In the genomic region with DNA sequence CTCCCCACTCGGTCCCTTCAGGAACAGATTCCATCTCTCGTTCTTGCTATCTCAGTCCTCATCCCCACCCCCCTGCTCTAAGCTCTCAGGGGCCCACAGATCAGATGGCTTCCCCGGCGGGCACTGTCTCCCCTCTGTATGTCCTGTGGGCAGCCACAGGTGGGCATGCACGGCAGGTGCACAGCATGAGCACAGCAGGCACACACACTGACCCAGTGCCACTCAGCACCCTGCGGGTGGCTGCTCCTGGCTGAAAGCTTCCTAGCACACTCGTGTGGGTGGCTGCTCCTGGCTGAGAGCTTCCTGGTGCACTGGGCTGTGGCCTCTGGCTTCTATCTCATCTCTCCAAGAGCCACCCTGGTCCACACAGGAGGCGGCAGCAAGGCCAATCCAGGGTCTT, we compare ENCODE assay signal across 2 cellular contexts.
TF ChIP-seq lines count a peak whose summit lies in the region.

No MANE protein-coding gene starts in this region.

TF ChIP-seq in HEK293, 187 proteins besides CTCF, POLR2A, EP300 and RAD21:
- TF ChIP-seq ZNF521 (tag by site-specific recombination; IDR thresholded peaks at IDR 0.05) (no peak), ZIC2 (tag by site-specific recombination; IDR thresholded peaks at IDR 0.05) (peak; percentile 85), ZNF266 (tag by site-specific recombination; IDR thresholded peaks at IDR 0.05; ENCODE audit: low read depth) (no peak), ZNF473 (tag by site-specific recombination; IDR thresholded peaks at IDR 0.05) (no peak)

TF ChIP-seq in H1, 55 proteins besides CTCF, POLR2A, EP300 and RAD21:
- no peak for TF ChIP-seq KDM5A (IDR thresholded peaks at IDR 0.05; ENCODE audit: low read length)
- TF ChIP-seq MAFK (IDR thresholded peaks at IDR 0.05; ENCODE audit: low read depth, low read length), result no peak
- TF ChIP-seq, protein P1, sequence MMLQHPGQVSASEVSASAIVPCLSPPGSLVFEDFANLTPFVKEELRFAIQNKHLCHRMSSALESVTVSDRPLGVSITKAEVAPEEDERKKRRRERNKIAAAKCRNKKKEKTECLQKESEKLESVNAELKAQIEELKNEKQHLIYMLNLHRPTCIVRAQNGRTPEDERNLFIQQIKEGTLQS (IDR thresholded peaks at IDR 0.05; ENCODE audit: insufficient read depth, low read depth, low read length), result no peak
- no peak for TF ChIP-seq EGR1 (IDR thresholded peaks at IDR 0.05; ENCODE audit: borderline replicate concordance, low read depth, low read length)
